23 cellular contexts compared by ENCODE assay signal in the genomic region with DNA sequence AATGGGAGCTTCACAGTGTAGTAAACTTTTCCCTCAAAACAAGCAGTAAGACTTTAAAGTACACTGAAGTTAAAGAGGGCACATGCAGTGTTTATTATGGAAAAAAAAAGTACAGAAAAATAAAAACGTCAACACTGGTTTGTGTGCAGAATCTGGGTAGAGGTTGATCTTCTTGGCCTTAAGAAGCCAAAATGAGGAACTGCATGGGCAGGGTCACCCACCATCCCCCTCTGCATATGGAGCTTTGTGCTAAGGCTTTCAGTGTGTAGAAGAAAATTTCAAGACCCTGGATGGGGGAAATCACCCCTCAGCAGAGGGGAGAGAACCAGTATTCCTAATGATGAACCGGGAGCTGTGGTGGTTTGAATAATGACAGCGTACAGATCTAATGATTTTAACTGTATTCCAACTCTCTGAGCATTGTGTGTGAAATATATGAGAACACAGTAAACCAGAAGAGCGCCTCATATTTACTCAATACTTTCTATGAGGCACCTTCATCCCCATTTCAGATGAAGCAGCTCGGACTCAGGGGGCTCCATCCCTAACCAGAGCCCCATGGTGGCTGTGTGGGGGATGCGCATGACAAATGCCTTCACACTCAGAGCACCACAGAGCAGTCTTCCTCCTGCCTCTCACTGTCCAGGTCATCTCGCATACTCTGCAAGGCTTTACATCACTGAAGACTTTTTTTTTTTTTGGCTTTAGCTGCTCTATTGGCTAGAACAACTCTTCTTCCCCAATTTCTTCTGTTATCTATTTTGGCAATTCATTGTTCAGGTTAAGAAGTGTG. TPM values are rescaled to one million over a fixed set of nuclear protein-coding genes. Genes with fewer than 3 reads are reported as not detected.
A peak's percentile ranks its signal among the peaks of the same experiment; 100 is the strongest.
DNase-seq lines count a peak whose midpoint lies in the region; ATAC-seq, FAIRE-seq and TF ChIP-seq lines count a peak whose summit lies in the region.
"Had no signal": no experiment of that assay in that cellular context is flagged by ENCODE, and none has a peak within 500 bp of the region (broad histone marks: within the 10 kb centered on the region; RNA-seq: fewer than 3 reads in every experiment).

No MANE protein-coding gene starts in this region.

- intact Hi-C loops in activated CD4-positive, alpha-beta T cell treated with anti-CD3 and anti-CD28 coated beads for 36 hours (cut with DNase I, micrococcal nuclease), result no loop called here
- intact Hi-C loops in psoas muscle (cut with DNase I), result no loop called here

- DNase-seq in activated CD4-positive, alpha-beta T cell treated with anti-CD3 and anti-CD28 coated beads, Interleukin-2, amount 10 ng/mL, durations not matched to agents 7 days and 5 days, result no peak
- no peak for DNase-seq in activated CD4-positive, alpha-beta T cell treated with anti-CD3 and anti-CD28 coated beads for 36 hours
- DNase-seq in NB4 (ENCODE audit: low read depth) (peak; percentile 65), coronary artery (ENCODE audit: low spot score) (peak; percentile 24), psoas muscle (no peak), GM19239 (ENCODE audit: insufficient read length, low spot score) (no peak), amniotic stem cell (lab: John Stamatoyannopoulos, UW) (no peak)
- no peak for DNase-seq in activated CD4-positive, alpha-beta T cell treated with anti-CD3 and anti-CD28 coated beads for 4 hours
- DNase-seq: AML-193; Caco-2; DND-41; effector memory CD4-positive, alpha-beta T cell; GM23248; hypothalamus; NCI-H524 treated with DMSO at 0.1 percent for 48 hours; SK-N-SH; stimulated activated CD4-positive, alpha-beta T cell treated with anti-CD3 and anti-CD28 coated beads, Interleukin-4, amount 100 ng/mL, for 24 hours; stimulated activated naive CD4-positive, alpha-beta T cell treated with Interleukin-2 at 50 U/mL for 16 hours had no signal

- TF ChIP-seq POLR2A in NB4 (IDR thresholded peaks at IDR 0.05; ENCODE audit: extremely low read depth, insufficient read length), result no peak

- H3K27ac ChIP-seq in coronary artery, result no peak overlapping the region
- H3K27ac ChIP-seq in psoas muscle, result peak overlapping the region; percentile 87
- H3K27ac ChIP-seq: GM23248 had no signal

- peaks cover 5% of the 10 kb centered on the region for H3K9me3 Mint-ChIP-seq in activated CD4-positive, alpha-beta T cell treated with anti-CD3 and anti-CD28 coated beads, Interleukin-2, amount 10 ng/mL, durations not matched to agents 7 days and 5 days
- H3K9me3 Mint-ChIP-seq in activated CD4-positive, alpha-beta T cell treated with anti-CD3 and anti-CD28 coated beads for 36 hours (ENCODE audit: low read depth), result peaks cover 5% of the 10 kb centered on the region
- H3K9me3 Mint-ChIP-seq: activated naive CD4-positive, alpha-beta T cell treated with anti-CD3 and anti-CD28 coated beads, Interleukin-2, amount 50 U/mL, for 24 hours had no signal

- no peak for TF ChIP-seq CTCF in NB4 (IDR thresholded peaks at IDR 0.05; ENCODE audit: low read depth, low read length)
- no peak for TF ChIP-seq CTCF in coronary artery (IDR thresholded peaks at IDR 0.05)
- no peak for TF ChIP-seq CTCF in psoas muscle (IDR thresholded peaks at IDR 0.05)

- no peak overlapping the region for H3K4me3 ChIP-seq in NB4 (ENCODE audit: low read depth, low read length)
- H3K4me3 ChIP-seq in coronary artery, result no peak overlapping the region
- H3K4me3 ChIP-seq in psoas muscle, result no peak overlapping the region
- H3K4me3 ChIP-seq: GM23248, lung had no signal

- no peak for FAIRE-seq in GM19239 (lab: Jason Lieb, UNC)
- FAIRE-seq: frontal cortex, keratinocyte had no signal

- peaks cover 9% of the 10 kb centered on the region for H3K4me1 Mint-ChIP-seq in activated CD4-positive, alpha-beta T cell treated with anti-CD3 and anti-CD28 coated beads, Interleukin-2, amount 10 ng/mL, durations not matched to agents 7 days and 5 days
- peaks cover 19% of the 10 kb centered on the region for H3K4me1 Mint-ChIP-seq in activated CD4-positive, alpha-beta T cell treated with anti-CD3 and anti-CD28 coated beads for 36 hours

- no peaks in the 10 kb centered on the region for H3K9me3 ChIP-seq in psoas muscle
- H3K9me3 ChIP-seq: Caco-2 had no signal

- H3K4me3 Mint-ChIP-seq in activated CD4-positive, alpha-beta T cell treated with anti-CD3 and anti-CD28 coated beads, Interleukin-2, amount 10 ng/mL, durations not matched to agents 7 days and 5 days, result no peak overlapping the region
- no peak overlapping the region for H3K4me3 Mint-ChIP-seq in activated CD4-positive, alpha-beta T cell treated with anti-CD3 and anti-CD28 coated beads for 36 hours
- H3K4me3 Mint-ChIP-seq: activated naive CD4-positive, alpha-beta T cell treated with anti-CD3 and anti-CD28 coated beads, Interleukin-2, amount 50 U/mL, for 24 hours had no signal

- H3K36me3 ChIP-seq in psoas muscle (ENCODE audit: insufficient read depth in 1 of 2, low read depth in 1 of 2), result peaks cover 3 to 16% of the 10 kb centered on the region in 2 donors

- no peaks in the 10 kb centered on the region for H3K27me3 ChIP-seq in psoas muscle (ENCODE audit: insufficient read depth in 3 of 3, low read length in 2 of 3)

- no peak for ATAC-seq in activated CD4-positive, alpha-beta T cell treated with anti-CD3 and anti-CD28 coated beads for 36 hours
- no peak for ATAC-seq in psoas muscle
- ATAC-seq: esophagus mucosa had no signal

- H3K27me3 Mint-ChIP-seq in activated CD4-positive, alpha-beta T cell treated with anti-CD3 and anti-CD28 coated beads, Interleukin-2, amount 10 ng/mL, durations not matched to agents 7 days and 5 days, result peaks cover 2% of the 10 kb centered on the region
- no peaks in the 10 kb centered on the region for H3K27me3 Mint-ChIP-seq in activated CD4-positive, alpha-beta T cell treated with anti-CD3 and anti-CD28 coated beads for 36 hours
- H3K27me3 Mint-ChIP-seq: activated naive CD4-positive, alpha-beta T cell treated with anti-CD3 and anti-CD28 coated beads, Interleukin-2, amount 50 U/mL, for 24 hours had no signal

- H3K36me3 Mint-ChIP-seq in activated CD4-positive, alpha-beta T cell treated with anti-CD3 and anti-CD28 coated beads, Interleukin-2, amount 10 ng/mL, durations not matched to agents 7 days and 5 days (ENCODE audit: low read depth), result peaks cover 14% of the 10 kb centered on the region
- H3K36me3 Mint-ChIP-seq in activated CD4-positive, alpha-beta T cell treated with anti-CD3 and anti-CD28 coated beads for 36 hours (ENCODE audit: low read depth), result peaks cover 8% of the 10 kb centered on the region

- H3K4me1 ChIP-seq in psoas muscle, result peaks cover 45% of the 10 kb centered on the region
- H3K4me1 ChIP-seq: Caco-2 had no signal

- POLR2A ChIA-PET in activated CD4-positive, alpha-beta T cell treated with anti-CD3 and anti-CD28 coated beads, Interleukin-2, amount 10 ng/mL, durations not matched to agents 7 days and 5 days (lab: Charles Lee), result interaction anchor here (0.6 kb wide), 1 partner anchor 604 kb away, joined by 4 read pairs; no protein-coding TSS in a partner anchor
- POLR2A ChIA-PET in activated CD4-positive, alpha-beta T cell treated with anti-CD3 and anti-CD28 coated beads for 36 hours (lab: Charles Lee), result interaction anchor here (0.7 kb wide), 1 partner anchor 180 kb away, joined by 6 read pairs; no protein-coding TSS in a partner anchor

- 84 to 95% (median 91%) methylated on average over 7 of the region's 7 CpGs for WGBS in psoas muscle, 3 donors

- H3K27ac Mint-ChIP-seq in activated CD4-positive, alpha-beta T cell treated with anti-CD3 and anti-CD28 coated beads, Interleukin-2, amount 10 ng/mL, durations not matched to agents 7 days and 5 days, result peak overlapping the region; percentile 16
- no peak overlapping the region for H3K27ac Mint-ChIP-seq in activated CD4-positive, alpha-beta T cell treated with anti-CD3 and anti-CD28 coated beads for 36 hours

- CTCF ChIA-PET in activated CD4-positive, alpha-beta T cell treated with anti-CD3 and anti-CD28 coated beads, Interleukin-2, amount 10 ng/mL, durations not matched to agents 7 days and 5 days (lab: Charles Lee), result interaction anchor here (1.1 to 1.5 kb wide), 3 partner anchors 14 to 201 kb away, joined by 3 read pairs; no protein-coding TSS in a partner anchor
- CTCF ChIA-PET in activated CD4-positive, alpha-beta T cell treated with anti-CD3 and anti-CD28 coated beads for 36 hours (lab: Charles Lee), result interaction anchor here (0.8 to 2.2 kb wide), 3 partner anchors 71 to 213 kb away, joined by 3 to 5 read pairs (median 3); no protein-coding TSS in a partner anchor

RNA-seq across cellular contexts. Expression of a gene that starts 33.4 kb away (rescaled TPM):
- total RNA-seq in activated CD4-positive, alpha-beta T cell treated with anti-CD3 and anti-CD28 coated beads, Interleukin-2, amount 10 ng/mL, durations not matched to agents 7 days and 5 days, result 10 to 100 TPM; 15.5 to 20.1 TPM
- total RNA-seq in activated CD4-positive, alpha-beta T cell treated with anti-CD3 and anti-CD28 coated beads for 36 hours, result 10 to 100 TPM; 10.1 to 17.4 TPM
- total RNA-seq in psoas muscle, result 100 to 1,000 TPM in 2 of 4 donors, 10 to 100 TPM in 2; 81.9 to 109 (median 102) TPM
- 100 to 1,000 TPM; 106 to 120 (median 106) TPM for polyA plus RNA-seq in psoas muscle

RNA-seq across cellular contexts. Expression of a gene that starts 48.7 kb away (rescaled TPM):
- total RNA-seq in activated CD4-positive, alpha-beta T cell treated with anti-CD3 and anti-CD28 coated beads, Interleukin-2, amount 10 ng/mL, durations not matched to agents 7 days and 5 days, result 10 to 100 TPM; 18.3 to 21.7 TPM
- total RNA-seq in activated CD4-positive, alpha-beta T cell treated with anti-CD3 and anti-CD28 coated beads for 36 hours, result 10 to 100 TPM; 20.1 to 26.6 TPM
- total RNA-seq in psoas muscle, result 10 to 100 TPM in 1 of 4 donors, 1 to 10 TPM in 3; 7.5 to 10.9 (median 7.9) TPM
- polyA plus RNA-seq in psoas muscle, result 1 to 10 TPM; 4.3 to 9.4 (median 8.3) TPM

Comparison
In these comparisons a context has a peak if more than half of its experiments do, and no peak if none do; other contexts are left out.
1. DNase-seq: peak in NB4 (single experiment) and coronary artery (single experiment); none in activated CD4-positive, alpha-beta T cell treated with anti-CD3 and anti-CD28 coated beads, Interleukin-2, amount 10 ng/mL, durations not matched to agents 7 days and 5 days (single experiment), activated CD4-positive, alpha-beta T cell treated with anti-CD3 and anti-CD28 coated beads for 36 hours (single experiment), psoas muscle (0 of 2), GM19239 (single experiment), amniotic stem cell (single experiment) and activated CD4-positive, alpha-beta T cell treated with anti-CD3 and anti-CD28 coated beads for 4 hours (0 of 2).